Comparison of ENCODE assay signal across 3 cellular contexts in genomic region chr14:96843137-96843536, GRCh38.
TF ChIP-seq lines count a peak whose summit lies in the region.

No MANE protein-coding gene starts in this region.

TF ChIP-seq in liver, 16 proteins besides CTCF, POLR2A, EP300 and RAD21:
- TF ChIP-seq, protein P1, sequence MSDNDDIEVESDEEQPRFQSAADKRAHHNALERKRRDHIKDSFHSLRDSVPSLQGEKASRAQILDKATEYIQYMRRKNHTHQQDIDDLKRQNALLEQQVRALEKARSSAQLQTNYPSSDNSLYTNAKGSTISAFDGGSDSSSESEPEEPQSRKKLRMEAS (IDR thresholded peaks at IDR 0.05) = no peak
- TF ChIP-seq HNF4A (conservative IDR thresholded peaks at IDR 0.05) (peak; percentile 44 to 59), TAF1 (conservative IDR thresholded peaks at IDR 0.05) (no peak), JUND (IDR thresholded peaks at IDR 0.05) (no peak), RXRA (IDR thresholded peaks at IDR 0.05) (peak; percentile 48 to 64), REST (IDR thresholded peaks at IDR 0.05) (no peak)

TF ChIP-seq in HepG2, 621 proteins besides CTCF, POLR2A, EP300 and RAD21:
- TF ChIP-seq, protein P2, sequence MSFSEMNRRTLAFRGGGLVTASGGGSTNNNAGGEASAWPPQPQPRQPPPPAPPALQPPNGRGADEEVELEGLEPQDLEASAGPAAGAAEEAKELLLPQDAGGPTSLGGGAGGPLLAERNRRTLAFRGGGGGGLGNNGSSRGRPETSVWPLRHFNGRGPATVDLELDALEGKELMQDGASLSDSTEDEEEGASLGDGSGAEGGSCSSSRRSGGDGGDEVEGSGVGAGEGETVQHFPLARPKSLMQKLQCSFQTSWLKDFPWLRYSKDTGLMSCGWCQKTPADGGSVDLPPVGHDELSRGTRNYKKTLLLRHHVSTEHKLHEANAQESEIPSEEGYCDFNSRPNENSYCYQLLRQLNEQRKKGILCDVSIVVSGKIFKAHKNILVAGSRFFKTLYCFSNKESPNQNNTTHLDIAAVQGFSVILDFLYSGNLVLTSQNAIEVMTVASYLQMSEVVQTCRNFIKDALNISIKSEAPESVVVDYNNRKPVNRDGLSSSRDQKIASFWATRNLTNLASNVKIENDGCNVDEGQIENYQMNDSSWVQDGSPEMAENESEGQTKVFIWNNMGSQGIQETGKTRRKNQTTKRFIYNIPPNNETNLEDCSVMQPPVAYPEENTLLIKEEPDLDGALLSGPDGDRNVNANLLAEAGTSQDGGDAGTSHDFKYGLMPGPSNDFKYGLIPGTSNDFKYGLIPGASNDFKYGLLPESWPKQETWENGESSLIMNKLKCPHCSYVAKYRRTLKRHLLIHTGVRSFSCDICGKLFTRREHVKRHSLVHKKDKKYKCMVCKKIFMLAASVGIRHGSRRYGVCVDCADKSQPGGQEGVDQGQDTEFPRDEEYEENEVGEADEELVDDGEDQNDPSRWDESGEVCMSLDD (CRISPR knock-in tag; IDR thresholded peaks at IDR 0.05; ENCODE audit: borderline replicate concordance) = no peak
- TF ChIP-seq GMEB2 (CRISPR knock-in tag; IDR thresholded peaks at IDR 0.05; ENCODE audit: low read depth) = no peak
- no peak for TF ChIP-seq THAP7 (CRISPR knock-in tag; IDR thresholded peaks at IDR 0.05)
- TF ChIP-seq SAFB2 (CRISPR knock-in tag; IDR thresholded peaks at IDR 0.05; ENCODE audit: borderline replicate concordance, low read depth) = no peak
- TF ChIP-seq ZNF33B (CRISPR knock-in tag; IDR thresholded peaks at IDR 0.05) = no peak
- TF ChIP-seq ZNF644 (CRISPR knock-in tag; IDR thresholded peaks at IDR 0.05; ENCODE audit: low read depth) = no peak
- TF ChIP-seq TEAD2 (CRISPR knock-in tag; IDR thresholded peaks at IDR 0.05) = no peak
- TF ChIP-seq ZNF3 (CRISPR knock-in tag; IDR thresholded peaks at IDR 0.05) = no peak
- TF ChIP-seq ZNF572 (CRISPR knock-in tag; IDR thresholded peaks at IDR 0.05) = no peak
- TF ChIP-seq ZBTB42 (CRISPR knock-in tag; IDR thresholded peaks at IDR 0.05) = no peak
- TF ChIP-seq ZNF737 (CRISPR knock-in tag; IDR thresholded peaks at IDR 0.05; ENCODE audit: borderline replicate concordance) = no peak
- no peak for TF ChIP-seq DNMT1 (CRISPR knock-in tag; IDR thresholded peaks at IDR 0.05)
- TF ChIP-seq, protein P3, sequence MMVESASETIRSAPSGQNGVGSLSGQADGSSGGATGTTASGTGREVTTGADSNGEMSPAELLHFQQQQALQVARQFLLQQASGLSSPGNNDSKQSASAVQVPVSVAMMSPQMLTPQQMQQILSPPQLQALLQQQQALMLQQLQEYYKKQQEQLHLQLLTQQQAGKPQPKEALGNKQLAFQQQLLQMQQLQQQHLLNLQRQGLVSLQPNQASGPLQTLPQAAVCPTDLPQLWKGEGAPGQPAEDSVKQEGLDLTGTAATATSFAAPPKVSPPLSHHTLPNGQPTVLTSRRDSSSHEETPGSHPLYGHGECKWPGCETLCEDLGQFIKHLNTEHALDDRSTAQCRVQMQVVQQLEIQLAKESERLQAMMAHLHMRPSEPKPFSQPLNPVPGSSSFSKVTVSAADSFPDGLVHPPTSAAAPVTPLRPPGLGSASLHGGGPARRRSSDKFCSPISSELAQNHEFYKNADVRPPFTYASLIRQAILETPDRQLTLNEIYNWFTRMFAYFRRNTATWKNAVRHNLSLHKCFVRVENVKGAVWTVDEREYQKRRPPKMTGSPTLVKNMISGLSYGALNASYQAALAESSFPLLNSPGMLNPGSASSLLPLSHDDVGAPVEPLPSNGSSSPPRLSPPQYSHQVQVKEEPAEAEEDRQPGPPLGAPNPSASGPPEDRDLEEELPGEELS (CRISPR knock-in tag; IDR thresholded peaks at IDR 0.05) = no peak
- TF ChIP-seq CC2D1A (CRISPR knock-in tag; IDR thresholded peaks at IDR 0.05) = no peak
- TF ChIP-seq ARHGAP35 (CRISPR knock-in tag; IDR thresholded peaks at IDR 0.05; ENCODE audit: borderline replicate concordance) = no peak
- TF ChIP-seq ZNF12 (CRISPR knock-in tag; IDR thresholded peaks at IDR 0.05) = no peak
- TF ChIP-seq, protein P4, sequence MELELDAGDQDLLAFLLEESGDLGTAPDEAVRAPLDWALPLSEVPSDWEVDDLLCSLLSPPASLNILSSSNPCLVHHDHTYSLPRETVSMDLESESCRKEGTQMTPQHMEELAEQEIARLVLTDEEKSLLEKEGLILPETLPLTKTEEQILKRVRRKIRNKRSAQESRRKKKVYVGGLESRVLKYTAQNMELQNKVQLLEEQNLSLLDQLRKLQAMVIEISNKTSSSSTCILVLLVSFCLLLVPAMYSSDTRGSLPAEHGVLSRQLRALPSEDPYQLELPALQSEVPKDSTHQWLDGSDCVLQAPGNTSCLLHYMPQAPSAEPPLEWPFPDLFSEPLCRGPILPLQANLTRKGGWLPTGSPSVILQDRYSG (CRISPR knock-in tag; IDR thresholded peaks at IDR 0.05) = no peak
- no peak for TF ChIP-seq ZNF101 (CRISPR knock-in tag; IDR thresholded peaks at IDR 0.05; ENCODE audit: borderline replicate concordance, low read depth)
- TF ChIP-seq RBAK (CRISPR knock-in tag; IDR thresholded peaks at IDR 0.05) = no peak

TF ChIP-seq in K562, 482 proteins besides CTCF, POLR2A, EP300 and RAD21:
- TF ChIP-seq DNMT1 (IDR thresholded peaks at IDR 0.05) = no peak
- TF ChIP-seq ZNF165 (CRISPR knock-in tag; IDR thresholded peaks at IDR 0.05; ENCODE audit: borderline replicate concordance) = no peak
- no peak for TF ChIP-seq NR3C1 (CRISPR knock-in tag; IDR thresholded peaks at IDR 0.05)
- no peak for TF ChIP-seq NR2C2 (CRISPR knock-in tag; IDR thresholded peaks at IDR 0.05)
- TF ChIP-seq NR2C2 (tag; IDR thresholded peaks at IDR 0.05) = 0 out of 2 replicates have a peak, but pooled peaks have one; percentile 18
- no peak for TF ChIP-seq ZNF184 (CRISPR knock-in tag; IDR thresholded peaks at IDR 0.05)
